ENCODE assay signal across 11 cellular contexts in genomic region chr6:30813623-30814136, GRCh38.
DNase-seq lines count a peak whose midpoint lies in the region; ATAC-seq and TF ChIP-seq lines count a peak whose summit lies in the region.
"Had no signal": no experiment of that assay in that cellular context is flagged by ENCODE, and none has a peak within 500 bp of the region (broad histone marks: within the 10 kb centered on the region; RNA-seq: fewer than 3 reads in every experiment).

No MANE protein-coding gene starts in this region.

- intact Hi-C loops in natural killer cell (cut with micrococcal nuclease) = no loop called here
- intact Hi-C loops in activated T-helper 2 cell treated with anti-CD3 and anti-CD28 coated beads, Interferon-gamma antibody, Interleukin-2, Interleukin-4, amounts not matched to agents 10 μg/mL and 5 μg/mL and 100 μg/mL, durations not matched to agents 14 hours and 24 hours and 36 hours (cut with micrococcal nuclease) = loop anchor here (1.0 to 5.0 kb wide), 5 partner anchors 25 to 296 kb away; partner anchors contain the start of gene IER3
- intact Hi-C loops in right lobe of liver (cut with DNase I) = no loop called here
- intact Hi-C loops in upper lobe of right lung (cut with DNase I) = no loop called here

- H3K4me3 ChIP-seq in right lobe of liver (no peak overlapping the region), upper lobe of right lung (no peak overlapping the region)
- H3K4me3 ChIP-seq: thyroid gland had no signal

- H3K4me1 ChIP-seq in right lobe of liver (peaks cover 0 to 3% (median 0%) of the 10 kb centered on the region in 4 donors), upper lobe of right lung (peaks cover 18% of the 10 kb centered on the region)

- ATAC-seq in natural killer cell treated with Interleukin-12 subunit alpha and Interleukin-12 subunit beta and Interleukin-15 and Interleukin-18, amount 100 ng/mL, for 72 hours = no peak
- no peak for ATAC-seq in natural killer cell
- no peak for ATAC-seq in right lobe of liver
- ATAC-seq in upper lobe of right lung = no peak
- no peak for ATAC-seq in GM21786 (IDR thresholded peaks at IDR 0.05; ENCODE audit: unreplicated experiment)

- H3K36me3 Mint-ChIP-seq in natural killer cell treated with Interleukin-12 subunit alpha and Interleukin-12 subunit beta and Interleukin-15 and Interleukin-18, amount 100 ng/mL, for 72 hours = peaks cover 9% of the 10 kb centered on the region
- H3K36me3 Mint-ChIP-seq in natural killer cell = no peaks in the 10 kb centered on the region
- H3K36me3 Mint-ChIP-seq in activated T-helper 2 cell treated with anti-CD3 and anti-CD28 coated beads, Interferon-gamma antibody, Interleukin-2, Interleukin-4, amounts not matched to agents 10 μg/mL and 5 μg/mL and 100 μg/mL, durations not matched to agents 14 hours and 24 hours and 36 hours (ENCODE audit: low read depth) = peaks cover 43% of the 10 kb centered on the region

- no peak for TF ChIP-seq CTCF in natural killer cell (IDR thresholded peaks at IDR 0.05)
- no peak for TF ChIP-seq CTCF in right lobe of liver (IDR thresholded peaks at IDR 0.05)
- TF ChIP-seq CTCF in upper lobe of right lung (IDR thresholded peaks at IDR 0.05) = no peak

- 67% methylated on average over 4 of the region's 9 CpGs for WGBS in right lobe of liver (ENCODE audit: insufficient coverage, low coverage, low lambda C conversion rate, missing lambda C conversion rate)

- no peak for DNase-seq in natural killer cell treated with Interleukin-12 subunit alpha and Interleukin-12 subunit beta and Interleukin-15 and Interleukin-18, amount 100 ng/mL, for 72 hours (ENCODE audit: low spot score)
- DNase-seq in natural killer cell = no peak
- DNase-seq in activated T-helper 2 cell treated with anti-CD3 and anti-CD28 coated beads, Interferon-gamma antibody, Interleukin-2, Interleukin-4, amounts not matched to agents 10 μg/mL and 5 μg/mL and 100 μg/mL, durations not matched to agents 14 hours and 24 hours and 36 hours (ENCODE audit: low spot score) = no peak
- DNase-seq in right lobe of liver = no peak
- no peak for DNase-seq in upper lobe of right lung
- DNase-seq in COLO829 (ENCODE audit: low spot score) = no peak
- no peak for DNase-seq in NCI-H187 (lab: John Stamatoyannopoulos, UW)
- DNase-seq: KG1, SIG-M5 had no signal

- H3K9me3 ChIP-seq in right lobe of liver (no peaks in the 10 kb centered on the region), upper lobe of right lung (no peaks in the 10 kb centered on the region)
- H3K9me3 ChIP-seq: thyroid gland had no signal

- no peak for TF ChIP-seq POLR2A in right lobe of liver (IDR thresholded peaks at IDR 0.05)

- no peaks in the 10 kb centered on the region for H3K27me3 ChIP-seq in right lobe of liver
- H3K27me3 ChIP-seq in upper lobe of right lung = no peaks in the 10 kb centered on the region
- H3K27me3 ChIP-seq: thyroid gland had no signal

- no peaks in the 10 kb centered on the region for H3K27me3 Mint-ChIP-seq in natural killer cell treated with Interleukin-12 subunit alpha and Interleukin-12 subunit beta and Interleukin-15 and Interleukin-18, amount 100 ng/mL, for 72 hours
- no peaks in the 10 kb centered on the region for H3K27me3 Mint-ChIP-seq in natural killer cell (ENCODE audit: low read depth in 2 of 2)
- H3K27me3 Mint-ChIP-seq in activated T-helper 2 cell treated with anti-CD3 and anti-CD28 coated beads, Interferon-gamma antibody, Interleukin-2, Interleukin-4, amounts not matched to agents 10 μg/mL and 5 μg/mL and 100 μg/mL, durations not matched to agents 14 hours and 24 hours and 36 hours (ENCODE audit: low read depth) = no peaks in the 10 kb centered on the region

- H3K9me3 Mint-ChIP-seq in natural killer cell treated with Interleukin-12 subunit alpha and Interleukin-12 subunit beta and Interleukin-15 and Interleukin-18, amount 100 ng/mL, for 72 hours = no peaks in the 10 kb centered on the region
- H3K9me3 Mint-ChIP-seq in natural killer cell = no peaks in the 10 kb centered on the region
- peaks cover 12% of the 10 kb centered on the region for H3K9me3 Mint-ChIP-seq in activated T-helper 2 cell treated with anti-CD3 and anti-CD28 coated beads, Interferon-gamma antibody, Interleukin-2, Interleukin-4, amounts not matched to agents 10 μg/mL and 5 μg/mL and 100 μg/mL, durations not matched to agents 14 hours and 24 hours and 36 hours

- peak overlapping the region; percentile 68 to 89 for H3K27ac Mint-ChIP-seq in natural killer cell treated with Interleukin-12 subunit alpha and Interleukin-12 subunit beta and Interleukin-15 and Interleukin-18, amount 100 ng/mL, for 72 hours
- H3K27ac Mint-ChIP-seq in natural killer cell = no peak overlapping the region
- H3K27ac Mint-ChIP-seq in activated T-helper 2 cell treated with anti-CD3 and anti-CD28 coated beads, Interferon-gamma antibody, Interleukin-2, Interleukin-4, amounts not matched to agents 10 μg/mL and 5 μg/mL and 100 μg/mL, durations not matched to agents 14 hours and 24 hours and 36 hours = peak overlapping the region; percentile 96

- H3K27ac ChIP-seq in right lobe of liver (peak overlapping the region in 2 of 3 donors; percentile 21 to 73), upper lobe of right lung (peak overlapping the region; percentile 12)
- H3K27ac ChIP-seq: thyroid gland had no signal

- peak overlapping the region; percentile 52 for H3K4me3 Mint-ChIP-seq in natural killer cell treated with Interleukin-12 subunit alpha and Interleukin-12 subunit beta and Interleukin-15 and Interleukin-18, amount 100 ng/mL, for 72 hours
- H3K4me3 Mint-ChIP-seq in natural killer cell = no peak overlapping the region
- H3K4me3 Mint-ChIP-seq in activated T-helper 2 cell treated with anti-CD3 and anti-CD28 coated beads, Interferon-gamma antibody, Interleukin-2, Interleukin-4, amounts not matched to agents 10 μg/mL and 5 μg/mL and 100 μg/mL, durations not matched to agents 14 hours and 24 hours and 36 hours (ENCODE audit: low read depth) = peak overlapping the region; percentile 46

- H3K36me3 ChIP-seq in right lobe of liver (no peaks in the 10 kb centered on the region), upper lobe of right lung (no peaks in the 10 kb centered on the region)
- H3K36me3 ChIP-seq: thyroid gland had no signal

- H3K4me1 Mint-ChIP-seq in natural killer cell treated with Interleukin-12 subunit alpha and Interleukin-12 subunit beta and Interleukin-15 and Interleukin-18, amount 100 ng/mL, for 72 hours (ENCODE audit: low read depth in 2 of 2) = peaks cover 54 to 59% of the 10 kb centered on the region in 2 donors
- H3K4me1 Mint-ChIP-seq in natural killer cell = peaks cover 11 to 18% of the 10 kb centered on the region in 2 donors
- H3K4me1 Mint-ChIP-seq in activated T-helper 2 cell treated with anti-CD3 and anti-CD28 coated beads, Interferon-gamma antibody, Interleukin-2, Interleukin-4, amounts not matched to agents 10 μg/mL and 5 μg/mL and 100 μg/mL, durations not matched to agents 14 hours and 24 hours and 36 hours (ENCODE audit: low read depth) = peaks cover 66% of the 10 kb centered on the region

Comparison
In these comparisons a context has a peak if more than half of its experiments do, and no peak if none do; other contexts are left out.
1. H3K27ac Mint-ChIP-seq: peak in natural killer cell treated with Interleukin-12 subunit alpha and Interleukin-12 subunit beta and Interleukin-15 and Interleukin-18, amount 100 ng/mL, for 72 hours (2 of 2) and activated T-helper 2 cell treated with anti-CD3 and anti-CD28 coated beads, Interferon-gamma antibody, Interleukin-2, Interleukin-4, amounts not matched to agents 10 μg/mL and 5 μg/mL and 100 μg/mL, durations not matched to agents 14 hours and 24 hours and 36 hours (single experiment); none in natural killer cell (0 of 2).